ENCODE assay signal across 1 cellular context in genomic region chr11:45881708-45882368, GRCh38.
TF ChIP-seq lines count a peak whose summit lies in the region.

No MANE protein-coding gene starts in this region.

TF ChIP-seq in IMR-90, 13 proteins besides CTCF, POLR2A, EP300 and RAD21:
- TF ChIP-seq, protein P1, sequence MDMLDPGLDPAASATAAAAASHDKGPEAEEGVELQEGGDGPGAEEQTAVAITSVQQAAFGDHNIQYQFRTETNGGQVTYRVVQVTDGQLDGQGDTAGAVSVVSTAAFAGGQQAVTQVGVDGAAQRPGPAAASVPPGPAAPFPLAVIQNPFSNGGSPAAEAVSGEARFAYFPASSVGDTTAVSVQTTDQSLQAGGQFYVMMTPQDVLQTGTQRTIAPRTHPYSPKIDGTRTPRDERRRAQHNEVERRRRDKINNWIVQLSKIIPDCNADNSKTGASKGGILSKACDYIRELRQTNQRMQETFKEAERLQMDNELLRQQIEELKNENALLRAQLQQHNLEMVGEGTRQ (IDR thresholded peaks at IDR 0.05; ENCODE audit: low read depth, low read length): no peak
- TF ChIP-seq MAZ (IDR thresholded peaks at IDR 0.05; ENCODE audit: borderline replicate concordance, low read depth, low read length) (no peak), RFX5 (IDR thresholded peaks at IDR 0.05; ENCODE audit: low read depth, low read length) (no peak), SMC3 (IDR thresholded peaks at IDR 0.05; ENCODE audit: low read depth, low read length) (no peak), BHLHE40 (IDR thresholded peaks at IDR 0.05; ENCODE audit: low read depth, low read length) (no peak), NFE2L2 (IDR thresholded peaks at IDR 0.05; ENCODE audit: low read depth, low read length) (no peak), CHD1 (IDR thresholded peaks at IDR 0.05; ENCODE audit: low read depth, low read length) (no peak), RCOR1 (IDR thresholded peaks at IDR 0.05; ENCODE audit: insufficient replicate concordance, low read length) (no peak), MAFK (IDR thresholded peaks at IDR 0.05; ENCODE audit: low read depth, low read length) (no peak), ELK1 (IDR thresholded peaks at IDR 0.05; ENCODE audit: borderline replicate concordance, low read depth, low read length) (no peak), MXI1 (IDR thresholded peaks at IDR 0.05; ENCODE audit: borderline replicate concordance, low read depth, low read length) (no peak), CEBPB (IDR thresholded peaks at IDR 0.05; ENCODE audit: low read depth, low read length) (no peak)
